In genomic region chr18:37328946-37329719, GRCh38 we compare ENCODE assay signal across 22 cellular contexts.
A peak's percentile ranks its signal among the peaks of the same experiment; 100 is the strongest.
DNase-seq lines count a peak whose midpoint lies in the region; ATAC-seq, FAIRE-seq and TF ChIP-seq lines count a peak whose summit lies in the region.
"Had no signal": no experiment of that assay in that cellular context is flagged by ENCODE, and none has a peak within 500 bp of the region (broad histone marks: within the 10 kb centered on the region; RNA-seq: fewer than 3 reads in every experiment).

No MANE protein-coding gene starts in this region.

- no peak for FAIRE-seq in A549 (lab: Jason Lieb, UNC)
- FAIRE-seq: G401.6, GM12891, HTR-8/SVneo had no signal

- H3K4me1 Mint-ChIP-seq in WTC11, result no peaks in the 10 kb centered on the region
- peaks cover 9% of the 10 kb centered on the region for H3K4me1 Mint-ChIP-seq in neural crest cell
- H3K4me1 Mint-ChIP-seq: CD4-positive, alpha-beta memory T cell had no signal

- CTCF ChIA-PET in A549 (lab: Yijun Ruan, JAX) (interaction anchor here (0.7 to 1.5 kb wide), 2 partner anchors 209 to 854 kb away, joined by 3 read pairs; no protein-coding TSS in a partner anchor), WTC11 (lab: Charles Lee) (interaction anchor here (0.9 to 2.1 kb wide), 2 partner anchors 8 to 14 kb away, joined by 3 to 7 read pairs; no protein-coding TSS in a partner anchor)

- H3K9me3 Mint-ChIP-seq in WTC11, result no peaks in the 10 kb centered on the region
- no peaks in the 10 kb centered on the region for H3K9me3 Mint-ChIP-seq in neural crest cell
- H3K9me3 Mint-ChIP-seq: CD4-positive, alpha-beta memory T cell; HFFc6 had no signal

- no peak for TF ChIP-seq RAD21 in A549 (conservative IDR thresholded peaks at IDR 0.05 in 1 of 2, IDR thresholded peaks at IDR 0.05 in 1 of 2)

- DNase-seq in A549 (ENCODE audit: low read depth in 1 of 2, low spot score in 1 of 2) (no peak), NB4 (ENCODE audit: low read depth) (peak; percentile 6), WTC11 (ENCODE audit: low spot score) (no peak), neural crest cell (ENCODE audit: low read depth, low spot score) (no peak), NCI-H226 (no peak), vagina (ENCODE audit: extremely low spot score in 2 of 2) (no peak)
- DNase-seq in activated effector memory CD4-positive, alpha-beta T cell treated with Interleukin-2 at 50 U/mL for 16 hours, result no peak
- DNase-seq: ACHN, BE2C, DMS153, DMS79 treated with DMSO at 0.1 percent for 48 hours, EL, GOT3, HFFc6, KBM-7 had no signal

- H3K9me3 ChIP-seq in A549 (no peaks in the 10 kb centered on the region), vagina (no peaks in the 10 kb centered on the region)
- H3K9me3 ChIP-seq: BE2C, HAP-1 had no signal

- no peaks in the 10 kb centered on the region for H3K36me3 ChIP-seq in vagina
- H3K36me3 ChIP-seq: BE2C, HAP-1 had no signal

- H3K27me3 ChIP-seq in vagina, result no peaks in the 10 kb centered on the region
- H3K27me3 ChIP-seq: BE2C had no signal

- POLR2A ChIA-PET in A549 (lab: Yijun Ruan, JAX), result no interaction called here
- POLR2A ChIA-PET in WTC11 (lab: Charles Lee), result no interaction called here

- no peak for TF ChIP-seq EP300 in A549 (IDR thresholded peaks at IDR 0.05)

- H3K4me3 ChIP-seq in A549 (no peak overlapping the region), NB4 (ENCODE audit: low read depth, low read length) (no peak overlapping the region), vagina (no peak overlapping the region)
- H3K4me3 ChIP-seq: HAP-1 had no signal

- no peak overlapping the region for H3K4me2 ChIP-seq in A549

- no peak for TF ChIP-seq POLR2A in A549 (IDR thresholded peaks at IDR 0.05; ENCODE audit: low read length)
- TF ChIP-seq POLR2A in NB4 (IDR thresholded peaks at IDR 0.05; ENCODE audit: extremely low read depth, insufficient read length), result no peak
- no peak for TF ChIP-seq POLR2A in vagina (IDR thresholded peaks at IDR 0.05)

- no peaks in the 10 kb centered on the region for H3K4me1 ChIP-seq in A549
- H3K4me1 ChIP-seq in vagina, result no peaks in the 10 kb centered on the region
- H3K4me1 ChIP-seq: HAP-1 had no signal

- TF ChIP-seq CTCF in A549 (IDR thresholded peaks at IDR 0.05) (no peak), NB4 (IDR thresholded peaks at IDR 0.05; ENCODE audit: low read depth, low read length) (no peak), WTC11 (IDR thresholded peaks at IDR 0.05) (no peak), neural crest cell (conservative IDR thresholded peaks at IDR 0.05) (no peak), vagina (IDR thresholded peaks at IDR 0.05) (no peak)

- H3K27ac ChIP-seq in A549 (peak overlapping the region in 1 of 2 experiments; percentile 59; a peak in 2 of 6 replicates), vagina (no peak overlapping the region)
- H3K27ac ChIP-seq: 22Rv1, C4-2B had no signal

- ATAC-seq in A549 (no peak), WTC11 (no peak)

- no peaks in the 10 kb centered on the region for H3K36me3 Mint-ChIP-seq in WTC11
- H3K36me3 Mint-ChIP-seq in neural crest cell (ENCODE audit: low read depth), result no peaks in the 10 kb centered on the region
- H3K36me3 Mint-ChIP-seq: CD4-positive, alpha-beta memory T cell had no signal

- intact Hi-C loops in vagina (cut with DNase I), result no loop called here

- H3K27ac Mint-ChIP-seq in WTC11 (no peak overlapping the region), neural crest cell (ENCODE audit: unreplicated experiment) (peak overlapping the region; percentile 27)
- H3K27ac Mint-ChIP-seq: CD4-positive, alpha-beta memory T cell; HFFc6 had no signal

- no peak overlapping the region for H3K4me3 Mint-ChIP-seq in WTC11
- no peak overlapping the region for H3K4me3 Mint-ChIP-seq in neural crest cell
- H3K4me3 Mint-ChIP-seq: CD4-positive, alpha-beta memory T cell; HFFc6 had no signal

- H3K27me3 Mint-ChIP-seq in WTC11 (ENCODE audit: low read depth) (peaks cover 4% of the 10 kb centered on the region; the same call in 1 of the 2 replicates), neural crest cell (ENCODE audit: low read depth) (no peaks in the 10 kb centered on the region)

- 85% methylated on average over 4 of the region's 7 CpGs for WGBS in A549 (ENCODE audit: missing lambda C conversion rate)

TF ChIP-seq in A549, 52 proteins besides CTCF, POLR2A, EP300 and RAD21:
- TF ChIP-seq HOXA7 (CRISPR knock-in tag; IDR thresholded peaks at IDR 0.05) (no peak), NFE2L2 (conservative IDR thresholded peaks at IDR 0.05; ENCODE audit: low read length) (peak; percentile 27; the same call in 1 of the 2 replicates), MAFK (IDR thresholded peaks at IDR 0.05; ENCODE audit: partially characterized antibody) (peak; percentile 33), ATOH8 (CRISPR knock-in tag; IDR thresholded peaks at IDR 0.05; ENCODE audit: low read depth) (no peak)

TF ChIP-seq in WTC11, 78 proteins besides CTCF, POLR2A, EP300 and RAD21:
- no peak for TF ChIP-seq ERG (CRISPR knock-in tag; IDR thresholded peaks at IDR 0.05)
- TF ChIP-seq IRF1 (CRISPR knock-in tag; IDR thresholded peaks at IDR 0.05), result no peak
- TF ChIP-seq ATF3 (CRISPR knock-in tag; conservative IDR thresholded peaks at IDR 0.05), result no peak
- 0 out of 2 replicates have a peak, but pooled peaks have one; percentile 34 for TF ChIP-seq KAT7 (CRISPR knock-in tag; IDR thresholded peaks at IDR 0.05; ENCODE audit: borderline replicate concordance)
